In genomic region chr2:27492557-27492956, GRCh38 we compare ENCODE assay signal across 39 cellular contexts. TPM values are rescaled to one million over a fixed set of nuclear protein-coding genes. Genes with fewer than 3 reads are reported as not detected.
"Had no signal": no experiment of that assay in that cellular context is flagged by ENCODE, and none has a peak within 500 bp of the region (broad histone marks: within the 10 kb centered on the region; RNA-seq: fewer than 3 reads in every experiment).

No MANE protein-coding gene starts in this region.

- FAIRE-seq: bronchial epithelial cell, colon, endometrium, pancreas had no signal

- H3K9me3 Mint-ChIP-seq: activated CD4-positive, alpha-beta memory T cell treated with anti-CD3 and anti-CD28 coated beads, Interleukin-2, amount 10 ng/mL, durations not matched to agents 7 days and 5 days; activated CD4-positive, alpha-beta T cell treated with anti-CD3 and anti-CD28 coated beads, Interleukin-2, amount 10 ng/mL, durations not matched to agents 7 days and 5 days; activated naive CD8-positive, alpha-beta T cell treated with anti-CD3 and anti-CD28 coated beads, Interleukin-2, amount 50 U/mL, for 24 hours; activated T-cell treated with anti-CD3 and anti-CD28 coated beads, Interleukin-2, amount 50 U/mL, for 24 hours; central memory CD8-positive, alpha-beta T cell; nephron progenitor cell; stimulated activated naive B cell treated with anti-CD40 and anti-IgM and Interleukin-4, amounts not matched to agents 10 μg/mL and 1 μg/mL and 100 μg/mL, for 72 hours had no signal

- H3K27me3 ChIP-seq: pancreas, suprapubic skin had no signal

- H3K36me3 ChIP-seq: esophagus squamous epithelium, left ventricle myocardium inferior, pancreas, suprapubic skin, upper lobe of right lung, WERI-Rb-1 had no signal

- H3K4me3 ChIP-seq: esophagus squamous epithelium, left ventricle myocardium inferior, mucosa of descending colon, pancreas, psoas muscle, smooth muscle cell, stomach, suprapubic skin, tibial artery, upper lobe of right lung had no signal

- H3K4me3 Mint-ChIP-seq: activated CD4-positive, alpha-beta memory T cell treated with anti-CD3 and anti-CD28 coated beads, Interleukin-2, amount 10 ng/mL, durations not matched to agents 7 days and 5 days; activated CD4-positive, alpha-beta T cell treated with anti-CD3 and anti-CD28 coated beads, Interleukin-2, amount 10 ng/mL, durations not matched to agents 7 days and 5 days; activated naive CD8-positive, alpha-beta T cell treated with anti-CD3 and anti-CD28 coated beads, Interleukin-2, amount 50 U/mL, for 24 hours; activated T-cell treated with anti-CD3 and anti-CD28 coated beads, Interleukin-2, amount 50 U/mL, for 24 hours; stimulated activated naive B cell treated with anti-CD40 and anti-IgM and Interleukin-4, amounts not matched to agents 10 μg/mL and 1 μg/mL and 100 μg/mL, for 72 hours had no signal

- H3K27ac ChIP-seq: epithelial cell of prostate, esophagus squamous epithelium, left ventricle myocardium inferior, pancreas, psoas muscle, suprapubic skin, tibial artery, upper lobe of right lung, WERI-Rb-1 had no signal

- DNase-seq: activated CD4-positive, alpha-beta memory T cell treated with anti-CD3 and anti-CD28 coated beads, Interleukin-2, amount 10 ng/mL, durations not matched to agents 7 days and 5 days; activated CD4-positive, alpha-beta T cell treated with anti-CD3 and anti-CD28 coated beads for 1 hour; activated CD4-positive, alpha-beta T cell treated with anti-CD3 and anti-CD28 coated beads, Interleukin-2, amount 10 ng/mL, durations not matched to agents 7 days and 5 days; activated CD8-positive, alpha-beta memory T cell treated with anti-CD3 and anti-CD28 coated beads, Interleukin-2, amount 50 U/mL, for 48 hours; activated gamma-delta T cell; activated naive CD4-positive, alpha-beta T cell treated with anti-CD3 and anti-CD28 coated beads, Interleukin-2, amount 50 U/mL, for 16 hours; activated naive CD8-positive, alpha-beta T cell treated with anti-CD3 and anti-CD28 coated beads, Interleukin-2, amount 50 U/mL, for 24 hours; activated T-cell treated with anti-CD3 and anti-CD28 coated beads, Interleukin-2, amount 50 U/mL, for 24 hours; dermis blood vessel endothelial cell; effector CD8-positive, alpha-beta T cell; esophagus squamous epithelium; foreskin melanocyte; glutamatergic neuron; islet precursor cell; left ventricle myocardium inferior; mucosa of descending colon; nephron progenitor cell; nucleus accumbens; pancreas; psoas muscle; stimulated activated CD4-positive, alpha-beta T cell treated with anti-CD3 and anti-CD28 coated beads, Interleukin-1b, Interleukin-23, amount 100 ng/mL, for 48 hours; stimulated activated CD4-positive, alpha-beta T cell treated with anti-CD3 and anti-CD28 coated beads, Interleukin-4, amount 100 ng/mL, for 4 hours; stimulated activated CD8-positive, alpha-beta memory T cell treated with anti-CD3 and anti-CD28 coated beads, Interleukin-4, amount 100 ng/mL, for 48 hours; stimulated activated naive B cell treated with anti-CD40 and anti-IgM and Interleukin-4, amounts not matched to agents 10 μg/mL and 1 μg/mL and 100 μg/mL, for 72 hours; stomach; T-helper 1 cell; T1000; tibial artery; upper lobe of right lung; WERI-Rb-1 had no signal

- H3K27ac Mint-ChIP-seq: activated CD4-positive, alpha-beta memory T cell treated with anti-CD3 and anti-CD28 coated beads, Interleukin-2, amount 10 ng/mL, durations not matched to agents 7 days and 5 days; activated CD4-positive, alpha-beta T cell treated with anti-CD3 and anti-CD28 coated beads, Interleukin-2, amount 10 ng/mL, durations not matched to agents 7 days and 5 days; activated naive CD8-positive, alpha-beta T cell treated with anti-CD3 and anti-CD28 coated beads, Interleukin-2, amount 50 U/mL, for 24 hours; activated T-cell treated with anti-CD3 and anti-CD28 coated beads, Interleukin-2, amount 50 U/mL, for 24 hours; nephron progenitor cell; stimulated activated naive B cell treated with anti-CD40 and anti-IgM and Interleukin-4, amounts not matched to agents 10 μg/mL and 1 μg/mL and 100 μg/mL, for 72 hours had no signal

- H3K9me3 ChIP-seq: esophagus squamous epithelium, left ventricle myocardium inferior, mucosa of descending colon, pancreas, psoas muscle, stomach, suprapubic skin, tibial artery, upper lobe of right lung had no signal

- ATAC-seq: activated naive CD8-positive, alpha-beta T cell treated with anti-CD3 and anti-CD28 coated beads, Interleukin-2, amount 50 U/mL, for 24 hours; mucosa of descending colon; pancreas; psoas muscle; stimulated activated naive B cell treated with anti-CD40 and anti-IgM and Interleukin-4, amounts not matched to agents 10 μg/mL and 1 μg/mL and 100 μg/mL, for 72 hours; upper lobe of right lung had no signal

RNA-seq across cellular contexts. Expression of gene FNDC4, which starts 2.4 kb away (rescaled TPM):
- total RNA-seq: activated CD4-positive, alpha-beta memory T cell treated with anti-CD3 and anti-CD28 coated beads, Interleukin-2, amount 10 ng/mL, durations not matched to agents 7 days and 5 days; activated CD4-positive, alpha-beta T cell treated with anti-CD3 and anti-CD28 coated beads, Interleukin-2, amount 10 ng/mL, durations not matched to agents 7 days and 5 days had no signal

RNA-seq across cellular contexts. Expression of gene GCKR, which starts 4.1 kb away (rescaled TPM):
- total RNA-seq: activated CD4-positive, alpha-beta memory T cell treated with anti-CD3 and anti-CD28 coated beads, Interleukin-2, amount 10 ng/mL, durations not matched to agents 7 days and 5 days; activated CD4-positive, alpha-beta T cell treated with anti-CD3 and anti-CD28 coated beads, Interleukin-2, amount 10 ng/mL, durations not matched to agents 7 days and 5 days; bronchial epithelial cell; left ventricle myocardium inferior; lung microvascular endothelial cell; myocyte; smooth muscle cell; upper lobe of right lung had no signal

RNA-seq across cellular contexts. Expression of gene KRTCAP3, which starts 50.4 kb away (rescaled TPM):
- total RNA-seq: lung microvascular endothelial cell, myocyte had no signal
